In the genomic region with DNA sequence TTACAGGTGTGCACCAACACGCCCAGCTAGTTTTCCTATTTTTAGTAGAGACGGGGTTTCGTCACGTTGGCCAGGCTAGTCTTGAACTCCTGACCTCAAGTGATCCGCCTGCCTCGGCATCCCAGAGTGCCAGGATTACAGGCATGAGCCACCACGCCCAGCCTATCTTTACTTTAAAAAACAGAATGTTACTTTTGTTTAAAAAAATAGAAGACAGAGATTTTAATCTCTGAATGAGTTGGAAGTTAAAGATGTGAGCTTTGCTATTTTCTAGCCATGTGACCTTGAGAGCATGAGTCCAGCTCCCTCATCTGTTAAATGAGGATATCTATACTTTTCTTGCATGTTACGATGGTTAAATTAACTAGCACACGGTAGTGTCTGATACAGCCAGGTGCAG, we compare ENCODE assay signal across 25 cellular contexts.
"Had no signal": no experiment of that assay in that cellular context is flagged by ENCODE, and none has a peak within 500 bp of the region (broad histone marks: within the 10 kb centered on the region; RNA-seq: fewer than 3 reads in every experiment).

No MANE protein-coding gene starts in this region.

- H3K36me3 ChIP-seq: esophagus muscularis mucosa, heart right ventricle, left lung, thoracic aorta, tibial nerve had no signal

- ATAC-seq: heart right ventricle; left cardiac atrium; left lung; naive thymus-derived CD8-positive, alpha-beta T cell; psoas muscle; right cardiac atrium; stimulated activated naive B cell treated with anti-CD40 and anti-IgM and Interleukin-4, amounts not matched to agents 10 μg/mL and 1 μg/mL and 100 μg/mL, for 72 hours had no signal

- FAIRE-seq: endothelial cell of umbilical vein, islet of Langerhans, small intestine had no signal

- H3K4me3 ChIP-seq: coronary artery, esophagus muscularis mucosa, heart right ventricle, left lung, psoas muscle, thoracic aorta, tibial nerve had no signal

- H3K27me3 ChIP-seq: esophagus muscularis mucosa, heart right ventricle, left lung, tibial nerve had no signal

- DNase-seq: dermis blood vessel endothelial cell; effector memory CD4-positive, alpha-beta T cell; foreskin melanocyte; glutamatergic neuron; heart right ventricle; hippocampal formation; left cardiac atrium; left lung; mesendoderm; midbrain; naive thymus-derived CD8-positive, alpha-beta T cell; nephron progenitor cell; nucleus accumbens; psoas muscle; right cardiac atrium; small intestine; stimulated activated CD4-positive, alpha-beta T cell treated with anti-CD3 and anti-CD28 coated beads, Interleukin-12 subunit alpha, Interleukin-12 subunit beta, amount 100 ng/mL, for 4 hours; stimulated activated CD4-positive, alpha-beta T cell treated with anti-CD3 and anti-CD28 coated beads, Interleukin-4, amount 100 ng/mL, for 4 hours; stimulated activated naive B cell treated with anti-CD40 and anti-IgM and Interleukin-4, amounts not matched to agents 10 μg/mL and 1 μg/mL and 100 μg/mL, for 72 hours had no signal

- H3K9me3 ChIP-seq: esophagus muscularis mucosa, heart right ventricle, left lung, psoas muscle, thoracic aorta, tibial nerve had no signal

- H3K27ac ChIP-seq: coronary artery, esophagus muscularis mucosa, heart right ventricle, left lung, psoas muscle, thoracic aorta, tibial nerve had no signal

- H3K4me1 ChIP-seq: psoas muscle had no signal
